ENCODE assay signal across 8 cellular contexts in the genomic region with DNA sequence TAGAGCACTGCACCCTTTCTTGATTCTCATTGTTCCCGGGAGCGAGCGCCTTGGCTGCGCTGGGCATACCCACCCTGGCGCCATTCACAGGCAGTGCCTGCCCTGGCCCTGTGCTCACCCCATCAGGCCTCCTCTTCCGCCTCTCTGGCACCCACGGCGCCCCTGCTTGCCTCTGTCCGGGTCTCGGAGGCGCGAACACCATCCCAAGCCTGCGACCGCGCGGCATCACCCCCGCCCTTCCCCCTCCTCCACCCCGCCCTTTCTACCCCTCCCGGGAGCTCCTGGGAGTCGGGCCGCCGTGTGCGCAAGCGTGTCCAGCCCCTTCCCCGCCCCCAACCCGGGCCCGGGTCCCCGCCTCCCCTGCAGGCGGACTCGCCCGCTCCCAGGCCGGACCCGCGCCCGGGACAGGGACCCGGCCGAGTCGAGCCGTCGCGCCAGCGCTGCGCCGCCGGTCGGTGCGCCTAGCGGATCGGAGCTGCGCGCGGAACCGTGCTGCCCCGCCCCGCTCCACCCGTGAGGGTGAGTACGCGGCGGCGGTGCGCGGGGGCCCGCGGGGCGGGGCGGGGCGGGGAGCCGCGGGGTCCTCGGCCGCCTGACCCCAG. TPM values are rescaled to one million over a fixed set of nuclear protein-coding genes. Genes with fewer than 3 reads are reported as not detected.
DNase-seq lines count a peak whose midpoint lies in the region; ATAC-seq lines count a peak whose summit lies in the region.

A gene with protein sequence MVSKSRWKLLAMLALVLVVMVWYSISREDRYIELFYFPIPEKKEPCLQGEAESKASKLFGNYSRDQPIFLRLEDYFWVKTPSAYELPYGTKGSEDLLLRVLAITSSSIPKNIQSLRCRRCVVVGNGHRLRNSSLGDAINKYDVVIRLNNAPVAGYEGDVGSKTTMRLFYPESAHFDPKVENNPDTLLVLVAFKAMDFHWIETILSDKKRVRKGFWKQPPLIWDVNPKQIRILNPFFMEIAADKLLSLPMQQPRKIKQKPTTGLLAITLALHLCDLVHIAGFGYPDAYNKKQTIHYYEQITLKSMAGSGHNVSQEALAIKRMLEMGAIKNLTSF (plus strand): TSS at position 363 of the 602 bp plus-strand sequence. CDS start 50,470 bp downstream, outside the sequence.

- peak within 1 kb of the TSS; percentile 93 for H3K4me3 Mint-ChIP-seq in activated CD4-positive, alpha-beta T cell treated with anti-CD3 and anti-CD28 coated beads for 36 hours

- peaks cover 29% of the 10 kb centered on the region for H3K4me1 Mint-ChIP-seq in activated CD4-positive, alpha-beta T cell treated with anti-CD3 and anti-CD28 coated beads for 36 hours

- intact Hi-C loops in activated CD4-positive, alpha-beta T cell treated with anti-CD3 and anti-CD28 coated beads for 36 hours (cut with DNase I, micrococcal nuclease): loop anchor here in 1 of 2 experiments (1.0 to 2.0 kb wide), 8 partner anchors 45 to 469 kb away; a partner anchor contains a TSS

- H3K36me3 Mint-ChIP-seq in activated CD4-positive, alpha-beta T cell treated with anti-CD3 and anti-CD28 coated beads for 36 hours (ENCODE audit: low read depth): peaks cover 25% of the 10 kb centered on the region

- peak within 1 kb of the TSS; percentile 88 for H3K27ac Mint-ChIP-seq in activated CD4-positive, alpha-beta T cell treated with anti-CD3 and anti-CD28 coated beads for 36 hours

- peak; percentile 78 for ATAC-seq in HG02798 (IDR thresholded peaks at IDR 0.05; ENCODE audit: poor library complexity, unreplicated experiment)
- ATAC-seq in activated CD4-positive, alpha-beta T cell treated with anti-CD3 and anti-CD28 coated beads for 36 hours: peak; percentile 77
- ATAC-seq in left lobe of liver: peak; percentile 87

- H3K9me3 Mint-ChIP-seq in activated CD4-positive, alpha-beta T cell treated with anti-CD3 and anti-CD28 coated beads for 36 hours (ENCODE audit: low read depth): no peaks in the 10 kb centered on the region

- CTCF ChIA-PET in activated CD4-positive, alpha-beta T cell treated with anti-CD3 and anti-CD28 coated beads for 36 hours (lab: Charles Lee): interaction anchor here (3.1 kb wide), 1 partner anchor 45 kb away, joined by 12 read pairs; no protein-coding TSS in a partner anchor

- peak within 1 kb of the TSS; percentile 81 for H3K27ac ChIP-seq in cingulate gyrus (ENCODE audit: low read depth, low read length)

- DNase-seq in NCI-H1694 treated with DMSO at 0.1 percent for 48 hours (lab: John Stamatoyannopoulos, UW) (peak; percentile 10), NCI-H1694 (lab: John Stamatoyannopoulos, UW) (no peak), NCI-H2171 treated with DMSO at 0.1 percent for 48 hours (lab: John Stamatoyannopoulos, UW) (peak; percentile 61), left lobe of liver (ENCODE audit: low spot score) (peak; percentile 88)
- DNase-seq in activated CD4-positive, alpha-beta T cell treated with anti-CD3 and anti-CD28 coated beads for 36 hours: peak; percentile 86
- peak; percentile 74 to 84 for DNase-seq in stimulated activated CD4-positive, alpha-beta T cell treated with anti-CD3 and anti-CD28 coated beads, Interleukin-2, amount 100 ng/mL, for 24 hours

- H3K27me3 Mint-ChIP-seq in activated CD4-positive, alpha-beta T cell treated with anti-CD3 and anti-CD28 coated beads for 36 hours: no peaks in the 10 kb centered on the region

- POLR2A ChIA-PET in activated CD4-positive, alpha-beta T cell treated with anti-CD3 and anti-CD28 coated beads for 36 hours (lab: Charles Lee): interaction anchor here (0.5 to 0.6 kb wide), 3 partner anchors 15 to 730 kb away, joined by 3 to 7 read pairs (median 3); a partner anchor contains a TSS

RNA-seq across cellular contexts. Expression of the gene that starts here (rescaled TPM):
- 1 to 10 TPM; 7.5 to 9.1 TPM for total RNA-seq in activated CD4-positive, alpha-beta T cell treated with anti-CD3 and anti-CD28 coated beads for 36 hours
- 7.3 TPM for total RNA-seq in left lobe of liver
